In the genomic region with DNA sequence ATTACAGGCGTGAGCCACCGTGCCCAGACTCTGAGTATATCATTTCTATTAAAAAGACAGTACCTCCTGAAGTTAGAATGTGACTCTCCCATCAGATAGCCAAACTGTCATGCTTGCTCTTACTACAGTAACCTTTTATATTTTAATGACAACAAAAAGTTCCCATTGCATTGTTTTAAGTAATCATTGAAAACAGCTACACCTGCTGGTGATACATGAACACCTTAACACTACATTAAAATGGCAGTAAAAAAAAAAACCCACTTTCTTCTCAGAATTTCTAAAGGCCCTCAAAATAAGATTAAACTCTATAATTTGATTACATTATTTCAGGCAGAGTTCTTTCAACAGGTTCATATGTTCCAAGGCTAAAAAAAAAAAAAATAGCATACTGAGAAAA, we compare ENCODE assay signal across 1 cellular context.
TF ChIP-seq lines count a peak whose summit lies in the region.

No MANE protein-coding gene starts in this region.

TF ChIP-seq in SK-N-SH, 30 proteins besides CTCF, POLR2A, EP300 and RAD21 (continued from another document):
- TF ChIP-seq SMC3 (IDR thresholded peaks at IDR 0.05; ENCODE audit: low read depth, low read length): no peak
- no peak for TF ChIP-seq NRF1 (IDR thresholded peaks at IDR 0.05; ENCODE audit: low read depth, low read length)
- TF ChIP-seq FOXJ3 (CRISPR knock-in tag; IDR thresholded peaks at IDR 0.05): no peak
- TF ChIP-seq, protein P1, sequence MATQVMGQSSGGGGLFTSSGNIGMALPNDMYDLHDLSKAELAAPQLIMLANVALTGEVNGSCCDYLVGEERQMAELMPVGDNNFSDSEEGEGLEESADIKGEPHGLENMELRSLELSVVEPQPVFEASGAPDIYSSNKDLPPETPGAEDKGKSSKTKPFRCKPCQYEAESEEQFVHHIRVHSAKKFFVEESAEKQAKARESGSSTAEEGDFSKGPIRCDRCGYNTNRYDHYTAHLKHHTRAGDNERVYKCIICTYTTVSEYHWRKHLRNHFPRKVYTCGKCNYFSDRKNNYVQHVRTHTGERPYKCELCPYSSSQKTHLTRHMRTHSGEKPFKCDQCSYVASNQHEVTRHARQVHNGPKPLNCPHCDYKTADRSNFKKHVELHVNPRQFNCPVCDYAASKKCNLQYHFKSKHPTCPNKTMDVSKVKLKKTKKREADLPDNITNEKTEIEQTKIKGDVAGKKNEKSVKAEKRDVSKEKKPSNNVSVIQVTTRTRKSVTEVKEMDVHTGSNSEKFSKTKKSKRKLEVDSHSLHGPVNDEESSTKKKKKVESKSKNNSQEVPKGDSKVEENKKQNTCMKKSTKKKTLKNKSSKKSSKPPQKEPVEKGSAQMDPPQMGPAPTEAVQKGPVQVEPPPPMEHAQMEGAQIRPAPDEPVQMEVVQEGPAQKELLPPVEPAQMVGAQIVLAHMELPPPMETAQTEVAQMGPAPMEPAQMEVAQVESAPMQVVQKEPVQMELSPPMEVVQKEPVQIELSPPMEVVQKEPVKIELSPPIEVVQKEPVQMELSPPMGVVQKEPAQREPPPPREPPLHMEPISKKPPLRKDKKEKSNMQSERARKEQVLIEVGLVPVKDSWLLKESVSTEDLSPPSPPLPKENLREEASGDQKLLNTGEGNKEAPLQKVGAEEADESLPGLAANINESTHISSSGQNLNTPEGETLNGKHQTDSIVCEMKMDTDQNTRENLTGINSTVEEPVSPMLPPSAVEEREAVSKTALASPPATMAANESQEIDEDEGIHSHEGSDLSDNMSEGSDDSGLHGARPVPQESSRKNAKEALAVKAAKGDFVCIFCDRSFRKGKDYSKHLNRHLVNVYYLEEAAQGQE (IDR thresholded peaks at IDR 0.05; ENCODE audit: low read depth, low read length): no peak
- TF ChIP-seq, protein P2, sequence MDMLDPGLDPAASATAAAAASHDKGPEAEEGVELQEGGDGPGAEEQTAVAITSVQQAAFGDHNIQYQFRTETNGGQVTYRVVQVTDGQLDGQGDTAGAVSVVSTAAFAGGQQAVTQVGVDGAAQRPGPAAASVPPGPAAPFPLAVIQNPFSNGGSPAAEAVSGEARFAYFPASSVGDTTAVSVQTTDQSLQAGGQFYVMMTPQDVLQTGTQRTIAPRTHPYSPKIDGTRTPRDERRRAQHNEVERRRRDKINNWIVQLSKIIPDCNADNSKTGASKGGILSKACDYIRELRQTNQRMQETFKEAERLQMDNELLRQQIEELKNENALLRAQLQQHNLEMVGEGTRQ (IDR thresholded peaks at IDR 0.05; ENCODE audit: borderline replicate concordance, low read depth, low read length): no peak
- no peak for TF ChIP-seq GABPA (IDR thresholded peaks at IDR 0.05; ENCODE audit: low read depth)
- TF ChIP-seq POLR2AphosphoS5 (IDR thresholded peaks at IDR 0.05; ENCODE audit: low read depth, low read length): no peak
- TF ChIP-seq YY1 (IDR thresholded peaks at IDR 0.05; ENCODE audit: low read depth): no peak
